1 cellular context compared by ENCODE assay signal in genomic region chr1:52006081-52006553, GRCh38.
TF ChIP-seq lines count a peak whose summit lies in the region.
"Not testable (repeated sequence)": the region's sequence is repeated elsewhere in the genome, so short reads cannot be mapped to it uniquely, and the experiment has no call there.

No MANE protein-coding gene starts in this region.

TF ChIP-seq in HepG2, 621 proteins besides CTCF, POLR2A, EP300 and RAD21:
- not testable (repeated sequence) for TF ChIP-seq SOX6 (IDR thresholded peaks at IDR 0.05)
- TF ChIP-seq SOX6 (CRISPR knock-in tag; IDR thresholded peaks at IDR 0.05) = peak; percentile 21; the same call in 1 of the 2 replicates
- TF ChIP-seq HNF1A (IDR thresholded peaks at IDR 0.05; ENCODE audit: low read depth) = 0 out of 2 replicates have a peak, but pooled peaks have one; percentile 51
- peak; percentile 25; the same call in 1 of the 2 replicates for TF ChIP-seq HNF1A (CRISPR knock-in tag; IDR thresholded peaks at IDR 0.05; ENCODE audit: borderline replicate concordance)
- peak; percentile 11; the same call in 1 of the 2 replicates for TF ChIP-seq ARID5B (CRISPR knock-in tag; IDR thresholded peaks at IDR 0.05)
- peak; percentile 32 for TF ChIP-seq SAP130 (CRISPR knock-in tag; IDR thresholded peaks at IDR 0.05; ENCODE audit: low read depth)
TF ChIP-seq in HepG2: peak in this region for 4; not testable (repeated sequence) for 617.
